In genomic region chr3:53149699-53150098, GRCh38 we compare ENCODE assay signal across 1 cellular context.
TF ChIP-seq lines count a peak whose summit lies in the region.

No MANE protein-coding gene starts in this region.

TF ChIP-seq in GM23338, 12 proteins besides CTCF, POLR2A, EP300 and RAD21 (continued from another document):
- TF ChIP-seq ZNF462 (CRISPR knock-in tag; IDR thresholded peaks at IDR 0.05) (no peak), NANOG (IDR thresholded peaks at IDR 0.05; ENCODE audit: borderline replicate concordance) (no peak), ZNF114 (CRISPR knock-in tag; IDR thresholded peaks at IDR 0.05) (no peak)
